Comparison of ENCODE assay signal across 3 cellular contexts in genomic region chr20:20184149-20184548, GRCh38.
TF ChIP-seq lines count a peak whose summit lies in the region.

No MANE protein-coding gene starts in this region.

TF ChIP-seq in SK-N-SH, 30 proteins besides CTCF, POLR2A, EP300 and RAD21 (continued from another document and continues in another):
- no peak for TF ChIP-seq REST (IDR thresholded peaks at IDR 0.05; ENCODE audit: low read depth, low read length)
- TF ChIP-seq MXI1 (IDR thresholded peaks at IDR 0.05; ENCODE audit: low read depth, low read length): no peak
- no peak for TF ChIP-seq GABPA (IDR thresholded peaks at IDR 0.05; ENCODE audit: low read depth)
- TF ChIP-seq TAF1 (IDR thresholded peaks at IDR 0.05; ENCODE audit: borderline replicate concordance, low read depth, low read length): no peak
- no peak for TF ChIP-seq RFX5 (IDR thresholded peaks at IDR 0.05; ENCODE audit: low read length)
- no peak for TF ChIP-seq SMC3 (IDR thresholded peaks at IDR 0.05; ENCODE audit: low read depth, low read length)
- no peak for TF ChIP-seq YY1 (IDR thresholded peaks at IDR 0.05; ENCODE audit: low read depth)
- TF ChIP-seq IRF3 (IDR thresholded peaks at IDR 0.05; ENCODE audit: low read depth, low read length): no peak
- TF ChIP-seq ZBTB33 (IDR thresholded peaks at IDR 0.05; ENCODE audit: borderline replicate concordance, low read depth): no peak
- TF ChIP-seq RCOR1 (IDR thresholded peaks at IDR 0.05; ENCODE audit: low read length): no peak
- TF ChIP-seq NRF1 (IDR thresholded peaks at IDR 0.05; ENCODE audit: low read depth, low read length): no peak

TF ChIP-seq in SK-N-SH treated with all-trans-retinoic acid at 6 μM for 48 hours, 23 proteins besides CTCF, POLR2A, EP300 and RAD21:
- TF ChIP-seq CREB5 (CRISPR knock-in tag; IDR thresholded peaks at IDR 0.05; ENCODE audit: low read depth): no peak

TF ChIP-seq in liver, 16 proteins besides CTCF, POLR2A, EP300 and RAD21 (continued from another document):
- no peak for TF ChIP-seq ATF3 (IDR thresholded peaks at IDR 0.05)
- no peak for TF ChIP-seq HNF4A (conservative IDR thresholded peaks at IDR 0.05)
- TF ChIP-seq REST (IDR thresholded peaks at IDR 0.05): no peak
- no peak for TF ChIP-seq FOXA1 (IDR thresholded peaks at IDR 0.05)
- no peak for TF ChIP-seq GABPA (IDR thresholded peaks at IDR 0.05 in 1 of 2, conservative IDR thresholded peaks at IDR 0.05 in 1 of 2)
- TF ChIP-seq TAF1 (conservative IDR thresholded peaks at IDR 0.05): no peak
- no peak for TF ChIP-seq EGR1 (IDR thresholded peaks at IDR 0.05; ENCODE audit: low read depth in 2 of 2)
- no peak for TF ChIP-seq RXRA (IDR thresholded peaks at IDR 0.05)
- TF ChIP-seq YY1 (IDR thresholded peaks at IDR 0.05): no peak
- no peak for TF ChIP-seq MAX (IDR thresholded peaks at IDR 0.05)
